ENCODE assay signal across 1 cellular context in genomic region chr16:11296351-11296705, GRCh38.
TF ChIP-seq lines count a peak whose summit lies in the region.

No MANE protein-coding gene starts in this region.

TF ChIP-seq in HepG2, 621 proteins besides CTCF, POLR2A, EP300 and RAD21 (continues in another document):
- TF ChIP-seq ATF5 (CRISPR knock-in tag; IDR thresholded peaks at IDR 0.05; ENCODE audit: low read depth) (0 out of 2 replicates have a peak, but pooled peaks have one; percentile 29), IKZF4 (CRISPR knock-in tag; IDR thresholded peaks at IDR 0.05; ENCODE audit: borderline replicate concordance, low read depth, not compliant biosample characterization) (no peak), CEBPB (IDR thresholded peaks at IDR 0.05; ENCODE audit: borderline replicate concordance, low read depth, low read length) (no peak), PBX2 (CRISPR knock-in tag; IDR thresholded peaks at IDR 0.05) (no peak), KAT7 (CRISPR knock-in tag; IDR thresholded peaks at IDR 0.05; ENCODE audit: borderline replicate concordance) (no peak), PHF20 (CRISPR knock-in tag; IDR thresholded peaks at IDR 0.05) (no peak), ZNF878 (CRISPR knock-in tag; IDR thresholded peaks at IDR 0.05) (no peak), HNF4G (IDR thresholded peaks at IDR 0.05; ENCODE audit: borderline replicate concordance, low read depth, low read length) (no peak), HNF4G (CRISPR knock-in tag; IDR thresholded peaks at IDR 0.05; ENCODE audit: borderline replicate concordance, low read depth) (no peak), SMC3 (IDR thresholded peaks at IDR 0.05; ENCODE audit: low read length) (no peak), ZNF749 (CRISPR knock-in tag; IDR thresholded peaks at IDR 0.05; ENCODE audit: borderline replicate concordance) (no peak), ZNF619 (CRISPR knock-in tag; IDR thresholded peaks at IDR 0.05) (no peak), IKZF5 (CRISPR knock-in tag; IDR thresholded peaks at IDR 0.05) (no peak), PCBP2 (optimal IDR thresholded peaks at IDR 0.05; ENCODE audit: low read depth, low read length, poor library complexity, severe bottlenecking) (no peak), ZNF670 (CRISPR knock-in tag; IDR thresholded peaks at IDR 0.05; ENCODE audit: borderline replicate concordance) (no peak), TIGD3 (CRISPR knock-in tag; IDR thresholded peaks at IDR 0.05; ENCODE audit: borderline replicate concordance) (no peak), PLRG1 (conservative IDR thresholded peaks at IDR 0.05) (no peak), ZNF382 (CRISPR knock-in tag; IDR thresholded peaks at IDR 0.05; ENCODE audit: borderline replicate concordance) (no peak), ZFP36L2 (CRISPR knock-in tag; IDR thresholded peaks at IDR 0.05) (no peak), PRDM15 (CRISPR knock-in tag; IDR thresholded peaks at IDR 0.05) (no peak), TFDP2 (CRISPR knock-in tag; IDR thresholded peaks at IDR 0.05) (no peak), ZUFSP (CRISPR knock-in tag; IDR thresholded peaks at IDR 0.05; ENCODE audit: borderline replicate concordance) (no peak), ZNF543 (CRISPR knock-in tag; IDR thresholded peaks at IDR 0.05) (peak; percentile 19; the same call in 1 of the 2 replicates), SALL2 (CRISPR knock-in tag; IDR thresholded peaks at IDR 0.05) (0 out of 2 replicates have a peak, but pooled peaks have one; percentile 10), CHCHD3 (CRISPR knock-in tag; IDR thresholded peaks at IDR 0.05) (no peak), SMAD1 (CRISPR knock-in tag; IDR thresholded peaks at IDR 0.05; ENCODE audit: borderline replicate concordance, low read depth) (0 out of 2 replicates have a peak, but pooled peaks have one; percentile 3), GATAD1 (CRISPR knock-in tag; IDR thresholded peaks at IDR 0.05) (no peak), ZNF484 (CRISPR knock-in tag; IDR thresholded peaks at IDR 0.05; ENCODE audit: borderline replicate concordance, low read depth) (no peak), ZNF615 (CRISPR knock-in tag; IDR thresholded peaks at IDR 0.05; ENCODE audit: borderline replicate concordance) (no peak), ZFP36L1 (CRISPR knock-in tag; IDR thresholded peaks at IDR 0.05) (no peak), ZNF879 (CRISPR knock-in tag; IDR thresholded peaks at IDR 0.05) (no peak), ZNF432 (CRISPR knock-in tag; IDR thresholded peaks at IDR 0.05; ENCODE audit: borderline replicate concordance) (no peak), KLF6 (CRISPR knock-in tag; IDR thresholded peaks at IDR 0.05) (no peak), E2F2 (CRISPR knock-in tag; IDR thresholded peaks at IDR 0.05; ENCODE audit: borderline replicate concordance) (no peak), ZNF574 (CRISPR knock-in tag; IDR thresholded peaks at IDR 0.05) (0 out of 2 replicates have a peak, but pooled peaks have one; percentile 8), ZNF576 (CRISPR knock-in tag; IDR thresholded peaks at IDR 0.05) (no peak), ZNF451 (CRISPR knock-in tag; IDR thresholded peaks at IDR 0.05) (no peak), SALL1 (CRISPR knock-in tag; IDR thresholded peaks at IDR 0.05) (no peak), ZSCAN22 (CRISPR knock-in tag; IDR thresholded peaks at IDR 0.05) (no peak), ETS1 (CRISPR knock-in tag; IDR thresholded peaks at IDR 0.05) (0 out of 2 replicates have a peak, but pooled peaks have one; percentile 36), ZFP41 (CRISPR knock-in tag; IDR thresholded peaks at IDR 0.05; ENCODE audit: borderline replicate concordance) (no peak), STAG1 (CRISPR knock-in tag; IDR thresholded peaks at IDR 0.05) (no peak), NR1H2 (CRISPR knock-in tag; IDR thresholded peaks at IDR 0.05; ENCODE audit: borderline replicate concordance, low read depth) (no peak), HOXA7 (CRISPR knock-in tag; IDR thresholded peaks at IDR 0.05) (no peak), ZNF280B (CRISPR knock-in tag; IDR thresholded peaks at IDR 0.05; ENCODE audit: borderline replicate concordance) (no peak), SOX13 (IDR thresholded peaks at IDR 0.05) (no peak), SOX13 (CRISPR knock-in tag; conservative IDR thresholded peaks at IDR 0.05 in 1 of 2, IDR thresholded peaks at IDR 0.05 in 1 of 2) (0 out of 4 replicates have a peak, but pooled peaks of 1 of the 2 experiments have one; percentile 3)
